In genomic region chr12:1825382-1826102, GRCh38 we compare ENCODE assay signal across 23 cellular contexts. TPM values are rescaled to one million over a fixed set of nuclear protein-coding genes. Genes with fewer than 3 reads are reported as not detected.
DNase-seq lines count a peak whose midpoint lies in the region; ATAC-seq, FAIRE-seq and TF ChIP-seq lines count a peak whose summit lies in the region.
"Had no signal": no experiment of that assay in that cellular context is flagged by ENCODE, and none has a peak within 500 bp of the region (broad histone marks: within the 10 kb centered on the region; RNA-seq: fewer than 3 reads in every experiment).

No MANE protein-coding gene starts in this region.

- H3K36me3 Mint-ChIP-seq in neural progenitor cell = no peaks in the 10 kb centered on the region
- H3K36me3 Mint-ChIP-seq in stimulated activated memory B cell treated with anti-CD40 and anti-IgM and Interleukin-4, amounts not matched to agents 10 μg/mL and 1 μg/mL and 100 μg/mL, for 72 hours = no peaks in the 10 kb centered on the region
- H3K36me3 Mint-ChIP-seq: CD8-positive, alpha-beta T cell had no signal

- ATAC-seq in HepG2 = peak; percentile 64
- ATAC-seq in right lobe of liver = no peak
- no peak for ATAC-seq in stimulated activated memory B cell treated with anti-CD40 and anti-IgM and Interleukin-4, amounts not matched to agents 10 μg/mL and 1 μg/mL and 100 μg/mL, for 72 hours
- ATAC-seq in HG03565 (IDR thresholded peaks at IDR 0.05; ENCODE audit: unreplicated experiment) = no peak
- ATAC-seq: A549; CD8-positive, alpha-beta T cell; GM12878; GM23338 had no signal

- TF ChIP-seq CTCF in HepG2 (CRISPR knock-in tag; IDR thresholded peaks at IDR 0.05) (no peak), right lobe of liver (IDR thresholded peaks at IDR 0.05) (no peak), neural progenitor cell (IDR thresholded peaks at IDR 0.05) (no peak)

- H3K27me3 Mint-ChIP-seq in neural progenitor cell (ENCODE audit: insufficient read depth, low read depth) = peaks cover 36% of the 10 kb centered on the region
- peaks cover 82% of the 10 kb centered on the region for H3K27me3 Mint-ChIP-seq in stimulated activated memory B cell treated with anti-CD40 and anti-IgM and Interleukin-4, amounts not matched to agents 10 μg/mL and 1 μg/mL and 100 μg/mL, for 72 hours

- POLR2A ChIA-PET in HepG2 (lab: Yijun Ruan, JAX) = interaction anchor here (0.7 to 2.7 kb wide), 2 partner anchors 11 to 13 kb away, joined by 3 to 9 read pairs; no protein-coding TSS in a partner anchor

- H4K20me1 ChIP-seq in HepG2 (ENCODE audit: insufficient read depth, low read length) (no peaks in the 10 kb centered on the region), neural progenitor cell (ENCODE audit: low read depth) (peaks cover 8% of the 10 kb centered on the region)

- no peak for TF ChIP-seq RAD21 in HepG2 (CRISPR knock-in tag; IDR thresholded peaks at IDR 0.05)

- peaks cover 20% of the 10 kb centered on the region for H3K4me1 Mint-ChIP-seq in neural progenitor cell
- H3K4me1 Mint-ChIP-seq in stimulated activated memory B cell treated with anti-CD40 and anti-IgM and Interleukin-4, amounts not matched to agents 10 μg/mL and 1 μg/mL and 100 μg/mL, for 72 hours = peaks cover 14% of the 10 kb centered on the region

- no peaks in the 10 kb centered on the region for H3F3A ChIP-seq in neural progenitor cell (ENCODE audit: low read depth)

- TF ChIP-seq EP300 in HepG2 (IDR thresholded peaks at IDR 0.05; ENCODE audit: low read depth in 2 of 2, low read length in 2 of 2) = no peak
- no peak for TF ChIP-seq EP300 in HepG2 (CRISPR knock-in tag; IDR thresholded peaks at IDR 0.05; ENCODE audit: borderline replicate concordance)

- WGBS in HepG2 (ENCODE audit: low lambda C conversion rate) = 2% methylated on average over 7 of the region's 14 CpGs
- 45% methylated on average over 7 of the region's 14 CpGs for WGBS in right lobe of liver (ENCODE audit: insufficient coverage, low coverage, low lambda C conversion rate, missing lambda C conversion rate)

- intact Hi-C loops in HepG2 (cut with micrococcal nuclease; ENCODE audit: unreplicated experiment) = no loop called here
- intact Hi-C loops in right lobe of liver (cut with DNase I) = loop anchor here in 1 of 2 donors (10.0 kb wide), 1 partner anchor 89 kb away; the partner anchor contains the start of gene CACNA2D4

- CTCF ChIA-PET in HepG2 (lab: Yijun Ruan, JAX; ENCODE audit: low intra/inter-chr PET ratio, low total read pairs) = no interaction called here

- H3K27ac Mint-ChIP-seq in neural progenitor cell = peak overlapping the region; percentile 74
- H3K27ac Mint-ChIP-seq in stimulated activated memory B cell treated with anti-CD40 and anti-IgM and Interleukin-4, amounts not matched to agents 10 μg/mL and 1 μg/mL and 100 μg/mL, for 72 hours = no peak overlapping the region
- H3K27ac Mint-ChIP-seq: CD8-positive, alpha-beta T cell; GM23338; HFFc6 had no signal

- no peak overlapping the region for H3K9ac ChIP-seq in HepG2 (ENCODE audit: insufficient read depth, low read depth, low read length)
- no peak overlapping the region for H3K9ac ChIP-seq in neural progenitor cell

- no peak overlapping the region for H2AFZ ChIP-seq in HepG2 (ENCODE audit: low read length)
- no peak overlapping the region for H2AFZ ChIP-seq in neural progenitor cell (replicated peaks)
- H2AFZ ChIP-seq: GM23338 had no signal

- peak overlapping the region; percentile 12 for H3K4me3 Mint-ChIP-seq in neural progenitor cell
- no peak overlapping the region for H3K4me3 Mint-ChIP-seq in stimulated activated memory B cell treated with anti-CD40 and anti-IgM and Interleukin-4, amounts not matched to agents 10 μg/mL and 1 μg/mL and 100 μg/mL, for 72 hours
- H3K4me3 Mint-ChIP-seq: CD8-positive, alpha-beta T cell; GM23338; HFFc6 had no signal

- in situ Hi-C loops in HepG2 (cut with HindIII; ENCODE audit: extremely low pct_ligation_motif_present, low pct_unique_long_range_greater_than_20kb) = no loop called here

- BruUV-seq in HepG2 (replicated peaks; lab: Mats Ljungman, UMichigan) = no TSS peak

- H3K27me3 ChIP-seq in HepG2 (ENCODE audit: control insufficient read depth in 1 of 2, insufficient read depth in 2 of 2, low read length in 2 of 2) (peaks cover 15 to 45% of the 10 kb centered on the region in 2 experiments), right lobe of liver (no peaks in the 10 kb centered on the region), neural progenitor cell (peaks cover 32% of the 10 kb centered on the region)

- TF ChIP-seq POLR2A in HepG2 (IDR thresholded peaks at IDR 0.05; ENCODE audit: insufficient read depth in 1 of 2, low read depth in 2 of 2, low read length in 2 of 2) (no peak), right lobe of liver (IDR thresholded peaks at IDR 0.05) (no peak)

- DNase-seq in HepG2 (ENCODE audit: low spot score) (peak; percentile 75), right lobe of liver (no peak), RPMI8226 (peak; percentile 16), neural progenitor cell (ENCODE audit: low spot score) (no peak), urothelium cell line (ENCODE audit: low spot score) (no peak), DMS153 (lab: John Stamatoyannopoulos, UW) (no peak)
- DNase-seq: AML-193, Calu3, DMS53, DND-41, EL, HCEC 1CT, HFFc6 had no signal

- H3K4me3 ChIP-seq in HepG2 (replicated peaks in 1 of 3; ENCODE audit: insufficient read depth in 1 of 3, low read depth in 2 of 3, low read length in 3 of 3) (0 out of 6 replicates have a peak overlapping the region, but pooled peaks of 1 of the 3 experiments have one; percentile 1), right lobe of liver (no peak overlapping the region), neural progenitor cell (no peak overlapping the region)
- H3K4me3 ChIP-seq: A549, GM12878, GM23338 had no signal

- H3K4me2 ChIP-seq in HepG2 (ENCODE audit: low read depth, low read length) = peak overlapping the region; percentile 37; the same call in 1 of the 2 replicates
- H3K4me2 ChIP-seq in neural progenitor cell = no peak overlapping the region
- H3K4me2 ChIP-seq: A549, GM23338 had no signal

- H3K27ac ChIP-seq in HepG2 (ENCODE audit: extremely low read length, insufficient read depth, low read length) (peak overlapping the region; percentile 38), right lobe of liver (no peak overlapping the region), neural progenitor cell (no peak overlapping the region)
- H3K27ac ChIP-seq: 22Rv1, A549 had no signal

- H3K36me3 ChIP-seq in HepG2 (replicated peaks in 1 of 2; ENCODE audit: control insufficient read depth in 1 of 2, insufficient read depth in 2 of 2, low read length in 2 of 2) (no peaks in the 10 kb centered on the region), right lobe of liver (no peaks in the 10 kb centered on the region), neural progenitor cell (no peaks in the 10 kb centered on the region)

- H3K9me3 ChIP-seq in HepG2 (ENCODE audit: low read length) = no peaks in the 10 kb centered on the region
- H3K9me3 ChIP-seq in right lobe of liver = no peaks in the 10 kb centered on the region
- H3K9me3 ChIP-seq in neural progenitor cell (ENCODE audit: low read depth) = no peaks in the 10 kb centered on the region
- H3K9me3 ChIP-seq: A549 had no signal

- H3K79me2 ChIP-seq in HepG2 (ENCODE audit: insufficient read depth, low read length) = no peaks in the 10 kb centered on the region
- H3K79me2 ChIP-seq in neural progenitor cell (ENCODE audit: low read depth) = no peaks in the 10 kb centered on the region

- H3K9me3 Mint-ChIP-seq in neural progenitor cell = no peaks in the 10 kb centered on the region
- H3K9me3 Mint-ChIP-seq in stimulated activated memory B cell treated with anti-CD40 and anti-IgM and Interleukin-4, amounts not matched to agents 10 μg/mL and 1 μg/mL and 100 μg/mL, for 72 hours = no peaks in the 10 kb centered on the region
- H3K9me3 Mint-ChIP-seq: CD8-positive, alpha-beta T cell; GM23338; HFFc6 had no signal

- peaks cover 52% of the 10 kb centered on the region for H3K4me1 ChIP-seq in HepG2 (ENCODE audit: insufficient read depth, low read length)
- no peaks in the 10 kb centered on the region for H3K4me1 ChIP-seq in right lobe of liver
- H3K4me1 ChIP-seq in neural progenitor cell = peaks cover 14% of the 10 kb centered on the region
- H3K4me1 ChIP-seq: A549 had no signal

- FAIRE-seq in HepG2 (lab: Jason Lieb, UNC) (peak; percentile 40), urothelium cell line (lab: Jason Lieb, UNC) (peak; percentile 73)
- FAIRE-seq: A549, GM12878, H54 had no signal

TF ChIP-seq in HepG2, 621 proteins besides CTCF, POLR2A, EP300 and RAD21 (continues in another document):
- peak; percentile 86 for TF ChIP-seq WIZ (CRISPR knock-in tag; IDR thresholded peaks at IDR 0.05)

RNA-seq across cellular contexts. Expression of gene LRTM2, which starts 5.2 kb away (rescaled TPM):
- total RNA-seq in HepG2 (2016; rRNA removed; fragmentation: Illumina TruSeq; extraction: Trizol) = not detected in 2 replicates
- total RNA-seq in HepG2 (2016; cell fraction: cytosol; rRNA removed; fragmentation: Illumina TruSeq; extraction: Trizol; ENCODE audit: low read depth) = not detected in 2 replicates
- total RNA-seq in HepG2 (2016; cell fraction: insoluble cytoplasmic fraction; rRNA removed; fragmentation: Illumina TruSeq; extraction: Trizol) = not detected in 2 replicates
- not detected in 2 replicates for total RNA-seq in HepG2 (2016; cell fraction: membrane; rRNA removed; fragmentation: Illumina TruSeq; extraction: Trizol)
- not detected in 2 replicates for total RNA-seq in HepG2 (2016; cell fraction: nucleus; rRNA removed; fragmentation: Illumina TruSeq; extraction: Trizol)
- polyA plus RNA-seq in HepG2 (2011; rRNA removed) = 0.09 and 0.17 TPM in 2 replicates
- 0.09 TPM in 2 replicates for polyA plus RNA-seq in HepG2 (2011; cell fraction: cytosol; rRNA removed)
- polyA plus RNA-seq in HepG2 (2011; cell fraction: nucleus; rRNA removed) = 0.39 and 0.76 TPM in 2 replicates
- polyA plus RNA-seq in HepG2 (2012) = 0.16 and 0.17 TPM in 2 replicates
- not detected in 2 replicates for polyA plus RNA-seq in HepG2 (2016; cell fraction: cytosol; fragmentation: Illumina TruSeq; extraction: Trizol; ENCODE audit: low read depth)
- not detected in 2 replicates for polyA plus RNA-seq in HepG2 (2016; cell fraction: insoluble cytoplasmic fraction; fragmentation: Illumina TruSeq; extraction: Trizol; ENCODE audit: low read depth)
- not detected in 2 replicates for polyA plus RNA-seq in HepG2 (2016; cell fraction: membrane; fragmentation: Illumina TruSeq; extraction: Trizol; ENCODE audit: low read depth)
- not detected in 2 replicates for polyA plus RNA-seq in HepG2 (2016; cell fraction: nucleus; fragmentation: Illumina TruSeq; extraction: Trizol; ENCODE audit: insufficient read depth, low read depth)
- polyA minus RNA-seq in HepG2 (2011; rRNA and poly(A)+ RNA removed; ENCODE audit: low replicate concordance) = 0.40 TPM in 1 of 2 replicates, not detected in the other
- not detected in 2 replicates for polyA minus RNA-seq in HepG2 (2011; cell fraction: cytosol; rRNA and poly(A)+ RNA removed)
- not detected in 2 replicates for polyA minus RNA-seq in HepG2 (2011; cell fraction: nucleus; rRNA and poly(A)+ RNA removed)
- not detected for total RNA-seq in right lobe of liver
- total RNA-seq in neural progenitor cell (ENCODE audit: low replicate concordance) = 0.09 TPM in 1 of 2 replicates, not detected in the other
- total RNA-seq: Calu3; CD8-positive, alpha-beta T cell; G401; GM12878; GM23338; HFFc6 had no signal
- polyA plus RNA-seq: A549, BJ had no signal

Comparison
In these comparisons a context has a peak if more than half of its experiments do, and no peak if none do; other contexts are left out.
1. DNase-seq: peak in HepG2 (single experiment) and RPMI8226 (single experiment); none in right lobe of liver (0 of 3), neural progenitor cell (single experiment), urothelium cell line (single experiment) and DMS153 (single experiment).